Comparison of ENCODE assay signal across 8 cellular contexts in genomic region chr2:230864605-230865323, GRCh38. TPM values are rescaled to one million over a fixed set of nuclear protein-coding genes. Genes with fewer than 3 reads are reported as not detected.
DNase-seq lines count a peak whose midpoint lies in the region; ATAC-seq and TF ChIP-seq lines count a peak whose summit lies in the region.

ITM2C (plus strand) TSS chr2:230864942; CDS start chr2:230865026, 84 bp downstream.

- H3K36me3 Mint-ChIP-seq in activated naive CD8-positive, alpha-beta T cell: no peaks in the 10 kb centered on the region

- peak within 1 kb of the TSS; percentile 73 for H4K8ac ChIP-seq in trophoblast cell (ENCODE audit: low read depth, low read length)

- DNase-seq in DMS114 treated with DMSO at 0.1 percent for 48 hours (lab: John Stamatoyannopoulos, UW; ENCODE audit: unreplicated experiment) (peak; percentile 28), SK-N-DZ (ENCODE audit: low spot score) (peak; percentile 74), Right ventricle myocardium inferior (ENCODE audit: missing footprints) (peak; percentile 82), trophoblast cell (peak; percentile 82 to 86), upper lobe of right lung (peak; percentile 80)

- H3K4ac ChIP-seq in trophoblast cell (ENCODE audit: low read depth, low read length): peak within 1 kb of the TSS; percentile 90

- peaks cover 55% of the 10 kb centered on the region for H3K4me1 Mint-ChIP-seq in activated naive CD8-positive, alpha-beta T cell (ENCODE audit: low read depth)

- WGBS in trophoblast cell (ENCODE audit: extremely low coverage, insufficient coverage, insufficient read length): no CpG with 5 or more reads among the region's 77 CpGs

- peak within 1 kb of the TSS; percentile 65 for H2AK5ac ChIP-seq in trophoblast cell (ENCODE audit: low read length)

- peak within 1 kb of the TSS; percentile 85 for H3K18ac ChIP-seq in trophoblast cell (ENCODE audit: low read length)

- peak within 1 kb of the TSS; percentile 91 for H3K27ac Mint-ChIP-seq in activated naive CD8-positive, alpha-beta T cell

- H3K27me3 Mint-ChIP-seq in activated naive CD8-positive, alpha-beta T cell: peaks cover under 1% of the 10 kb centered on the region

- H3K9me3 ChIP-seq in HUES48 (ENCODE audit: control insufficient read depth, insufficient read depth, low read length) (no peaks in the 10 kb centered on the region), trophoblast cell (ENCODE audit: insufficient read depth, low read depth, low read length) (no peaks in the 10 kb centered on the region), upper lobe of right lung (no peaks in the 10 kb centered on the region)

- H3K9ac ChIP-seq in HUES48 (ENCODE audit: low read depth, low read length) (peak within 1 kb of the TSS; percentile 84), trophoblast cell (ENCODE audit: low read length) (peak within 1 kb of the TSS; percentile 77)

- peaks cover 29% of the 10 kb centered on the region for H3K79me1 ChIP-seq in trophoblast cell (ENCODE audit: low read length)

- no peaks in the 10 kb centered on the region for H3K27me3 ChIP-seq in HUES48 (ENCODE audit: control insufficient read depth, insufficient read depth, low read length)
- no peaks in the 10 kb centered on the region for H3K27me3 ChIP-seq in trophoblast cell (ENCODE audit: insufficient read depth, low read length)
- peaks cover 19% of the 10 kb centered on the region for H3K27me3 ChIP-seq in upper lobe of right lung

- intact Hi-C loops in Right ventricle myocardium inferior (cut with DNase I): no loop called here
- intact Hi-C loops in upper lobe of right lung (cut with DNase I): no loop called here

- H3K27ac ChIP-seq in HUES48 (ENCODE audit: low read depth, low read length): peak within 1 kb of the TSS; percentile 86
- H3K27ac ChIP-seq in trophoblast cell (ENCODE audit: low read depth, low read length): peak within 1 kb of the TSS; percentile 87
- H3K27ac ChIP-seq in upper lobe of right lung: peak within 1 kb of the TSS; percentile 13

- H2AFZ ChIP-seq in trophoblast cell (ENCODE audit: insufficient read depth, low read length, poor library complexity): peak within 1 kb of the TSS; percentile 53

- H3K4me3 Mint-ChIP-seq in activated naive CD8-positive, alpha-beta T cell: peak within 1 kb of the TSS; percentile 97

- H3K36me3 ChIP-seq in HUES48 (ENCODE audit: control insufficient read depth, insufficient read depth, low read length): no peaks in the 10 kb centered on the region
- peaks cover 0 to 9% of the 10 kb centered on the region in 2 experiments for H3K36me3 ChIP-seq in trophoblast cell (ENCODE audit: control insufficient read depth in 1 of 2, insufficient read depth in 2 of 2, low read length in 2 of 2)
- no peaks in the 10 kb centered on the region for H3K36me3 ChIP-seq in upper lobe of right lung

- H3K4me1 ChIP-seq in HUES48 (ENCODE audit: control insufficient read depth, insufficient read depth, low read length) (peaks cover 52% of the 10 kb centered on the region), trophoblast cell (ENCODE audit: control insufficient read depth in 1 of 2, insufficient read depth in 2 of 2, low read length in 2 of 2) (peaks cover 34 to 44% of the 10 kb centered on the region in 2 experiments), upper lobe of right lung (peaks cover 15% of the 10 kb centered on the region)

- peak within 1 kb of the TSS; percentile 94 for H4K91ac ChIP-seq in trophoblast cell (ENCODE audit: low read depth, low read length)

- peak within 1 kb of the TSS; percentile 91 for H3K14ac ChIP-seq in trophoblast cell (ENCODE audit: low read length)

- TF ChIP-seq CTCF in upper lobe of right lung (IDR thresholded peaks at IDR 0.05): peak; percentile 25

- peak within 1 kb of the TSS; percentile 81 for H3K4me2 ChIP-seq in trophoblast cell (ENCODE audit: low read length)

- peak within 1 kb of the TSS; percentile 7 for H2BK12ac ChIP-seq in trophoblast cell (ENCODE audit: low read length)

- peak within 1 kb of the TSS; percentile 85 for H2BK5ac ChIP-seq in trophoblast cell (ENCODE audit: low read depth, low read length, poor library complexity)

- peaks cover 24% of the 10 kb centered on the region for H3K79me2 ChIP-seq in trophoblast cell (ENCODE audit: control insufficient read depth, insufficient read depth, low read length, poor library complexity)

- peak; percentile 63 for ATAC-seq in GM21367 (IDR thresholded peaks at IDR 0.05; ENCODE audit: unreplicated experiment)
- peak; percentile 86 for ATAC-seq in Right ventricle myocardium inferior
- peak; percentile 85 for ATAC-seq in upper lobe of right lung

- peak within 1 kb of the TSS; percentile 96 for H2BK120ac ChIP-seq in trophoblast cell (ENCODE audit: insufficient read depth, low read length, poor library complexity)

- H4K12ac ChIP-seq in trophoblast cell (ENCODE audit: low read depth, low read length): peak within 1 kb of the TSS; percentile 37

- no peaks in the 10 kb centered on the region for H3K9me3 Mint-ChIP-seq in activated naive CD8-positive, alpha-beta T cell (ENCODE audit: low read depth)

- H3K4me3 ChIP-seq in HUES48 (ENCODE audit: low read depth, low read length) (peak within 1 kb of the TSS; percentile 87), trophoblast cell (ENCODE audit: low read depth, low read length) (peak within 1 kb of the TSS; percentile 89), upper lobe of right lung (peak within 1 kb of the TSS; percentile 59)

- H3K23ac ChIP-seq in trophoblast cell (ENCODE audit: low read length): no peak within 1 kb of the TSS

RNA-seq across cellular contexts. Expression of gene ITM2C, which starts in this region (rescaled TPM):
- polyA plus RNA-seq in SK-N-DZ (2014; cell fraction: cytosol; rRNA removed): 94.1 and 96.8 TPM in 2 replicates
- 45.4 and 55.7 TPM in 2 replicates for polyA plus RNA-seq in SK-N-DZ (2014; cell fraction: nucleus; rRNA removed)
- total RNA-seq in Right ventricle myocardium inferior (29.6 TPM), upper lobe of right lung (25.0 TPM)
- 306 and 337 TPM in 2 replicates for polyA plus RNA-seq in trophoblast cell (2013)

Comparison
In these comparisons a context has a peak if more than half of its experiments do, and no peak if none do; other contexts are left out.
1. Peak in every context shown above with its lines: DNase-seq, ATAC-seq, H3K4me3 ChIP-seq and H3K27ac ChIP-seq.
2. DNase-seq: peak in every context shown above with its lines; median percentile 84 in trophoblast cell; 82 in Right ventricle myocardium inferior; 80 in upper lobe of right lung; 74 in SK-N-DZ; 28 in DMS114 treated with DMSO at 0.1 percent for 48 hours.
3. H3K27ac ChIP-seq: peak in every context shown above with its lines; median percentile 87 in trophoblast cell; 86 in HUES48; 13 in upper lobe of right lung.